ENCODE assay signal across 8 cellular contexts in genomic region chr1:150548632-150549495, GRCh38. TPM values are rescaled to one million over a fixed set of nuclear protein-coding genes. Genes with fewer than 3 reads are reported as not detected.
DNase-seq lines count a peak whose midpoint lies in the region; ATAC-seq, FAIRE-seq and TF ChIP-seq lines count a peak whose summit lies in the region.

Gene ADAMTSL4, plus strand, starts transcription at chr1:150549408. Its CDS starts 2,881 bp downstream, at chr1:150552289.

- H3K9ac ChIP-seq in HUES6 (ENCODE audit: low read length) (peak within 1 kb of the TSS; percentile 65), kidney (ENCODE audit: low read length in 2 of 2) (peak within 1 kb of the TSS in 1 of 2 donors; percentile 58)

- H3K36me3 ChIP-seq in HUES6 (ENCODE audit: control insufficient read depth, insufficient read depth, low read length), result no peaks in the 10 kb centered on the region
- no peaks in the 10 kb centered on the region for H3K36me3 ChIP-seq in kidney (ENCODE audit: control insufficient read depth in 1 of 2, insufficient read depth in 2 of 2, low read length in 2 of 2)

- H3K4me3 ChIP-seq in HUES6 (ENCODE audit: low read depth, low read length) (peak within 1 kb of the TSS; percentile 65), cardiac fibroblast (replicated peaks in 1 of 2; ENCODE audit: low read depth in 2 of 2, low read length in 2 of 2) (peak within 1 kb of the TSS; percentile 50 to 57), kidney (ENCODE audit: low read length in 2 of 2) (peak within 1 kb of the TSS; percentile 55 to 66)

- no peak for TF ChIP-seq CTCF in cardiac fibroblast (IDR thresholded peaks at IDR 0.05; ENCODE audit: low read depth, low read length)
- TF ChIP-seq CTCF in kidney (IDR thresholded peaks at IDR 0.05; ENCODE audit: borderline replicate concordance, extremely low read depth, insufficient read depth), result peak; percentile 19

- H3K27ac ChIP-seq in HUES6 (ENCODE audit: low read depth, low read length) (no peak within 1 kb of the TSS), kidney (ENCODE audit: low read depth in 2 of 2, low read length in 2 of 2) (peak within 1 kb of the TSS; percentile 47 to 51)

- peaks cover 17% of the 10 kb centered on the region for H3K27me3 ChIP-seq in HUES6 (ENCODE audit: control insufficient read depth, insufficient read depth, low read length)

- intact Hi-C loops in kidney (cut with DNase I), result no loop called here

- ATAC-seq in HG03565 (IDR thresholded peaks at IDR 0.05; ENCODE audit: unreplicated experiment), result no peak

- DNase-seq in activated CD4-positive, alpha-beta T cell treated with anti-CD3 and anti-CD28 coated beads for 48 hours, result peak; percentile 58
- no peak for DNase-seq in activated CD4-positive, alpha-beta T cell treated with anti-CD3 and anti-CD28 coated beads for 4 hours
- DNase-seq in SHP77 treated with DMSO at 0.1 percent for 48 hours (lab: John Stamatoyannopoulos, UW) (peak; percentile 64), cardiac fibroblast (ENCODE audit: low read depth in 2 of 2) (peak; percentile 81 to 86), kidney (peak; percentile 94)
- peak; percentile 69 for DNase-seq in stimulated activated CD8-positive, alpha-beta memory T cell treated with anti-CD3 and anti-CD28 coated beads, Interleukin-4, amount 100 ng/mL, for 48 hours

- H3K4me1 ChIP-seq in HUES6 (ENCODE audit: control insufficient read depth, insufficient read depth, low read length), result peaks cover 30% of the 10 kb centered on the region
- H3K4me1 ChIP-seq in kidney (ENCODE audit: control insufficient read depth in 1 of 2, insufficient read depth in 1 of 2, low read depth in 1 of 2, low read length in 2 of 2), result peaks cover 7 to 12% of the 10 kb centered on the region in 2 donors

- H3K9me3 ChIP-seq in HUES6 (ENCODE audit: control insufficient read depth, insufficient read depth, low read depth, low read length) (no peaks in the 10 kb centered on the region), kidney (ENCODE audit: control insufficient read depth in 1 of 2, low read length in 2 of 2) (no peaks in the 10 kb centered on the region)

- FAIRE-seq in kidney (lab: Jason Lieb, UNC), result no peak

RNA-seq across cellular contexts. Expression of gene ADAMTSL4, which starts in this region (rescaled TPM):
- 20.0 TPM for total RNA-seq in kidney
- 6.9 TPM for polyA plus RNA-seq in kidney (ENCODE audit: insufficient read depth, low read depth, low replicate concordance)

Comparison
In these comparisons a context has a peak if more than half of its experiments do, and no peak if none do; other contexts are left out.
1. DNase-seq: peak in activated CD4-positive, alpha-beta T cell treated with anti-CD3 and anti-CD28 coated beads for 48 hours (single experiment), SHP77 treated with DMSO at 0.1 percent for 48 hours (single experiment), cardiac fibroblast (2 of 2), kidney (single experiment) and stimulated activated CD8-positive, alpha-beta memory T cell treated with anti-CD3 and anti-CD28 coated beads, Interleukin-4, amount 100 ng/mL, for 48 hours (single experiment); none in activated CD4-positive, alpha-beta T cell treated with anti-CD3 and anti-CD28 coated beads for 4 hours (0 of 2).
2. Peak in every context shown above with its lines, with median percentiles within 50 percentile points of each other: H3K4me3 ChIP-seq.